Comparison of ENCODE assay signal across 1 cellular context in genomic region chr1:58784758-58785423, GRCh38.
TF ChIP-seq lines count a peak whose summit lies in the region.

No MANE protein-coding gene starts in this region.

TF ChIP-seq in SK-N-SH, 30 proteins besides CTCF, POLR2A, EP300 and RAD21 (continued from another document):
- TF ChIP-seq USF2 (IDR thresholded peaks at IDR 0.05; ENCODE audit: borderline replicate concordance, low read depth, low read length) (no peak), NRF1 (IDR thresholded peaks at IDR 0.05; ENCODE audit: low read depth, low read length) (no peak), FOSL2 (IDR thresholded peaks at IDR 0.05; ENCODE audit: borderline replicate concordance, low read depth) (peak; percentile 22; the same call in 1 of the 2 replicates), ELF1 (IDR thresholded peaks at IDR 0.05) (peak; percentile 75), IRF3 (IDR thresholded peaks at IDR 0.05; ENCODE audit: low read depth, low read length) (no peak), SIN3A (IDR thresholded peaks at IDR 0.05; ENCODE audit: borderline replicate concordance, low read depth, low read length) (peak; percentile 65; the same call in 1 of the 2 replicates), JUND (IDR thresholded peaks at IDR 0.05) (no peak), ZBTB33 (IDR thresholded peaks at IDR 0.05; ENCODE audit: borderline replicate concordance, low read depth) (no peak; the same call in 1 of the 2 replicates), EZH2phosphoT487 (IDR thresholded peaks at IDR 0.05; ENCODE audit: borderline replicate concordance, low read depth) (no peak), NFIC (IDR thresholded peaks at IDR 0.05; ENCODE audit: borderline replicate concordance) (peak; percentile 58; the same call in 1 of the 2 replicates), POLR2AphosphoS5 (IDR thresholded peaks at IDR 0.05; ENCODE audit: low read depth, low read length) (no peak; the same call in none of the 2 replicates), RFX5 (IDR thresholded peaks at IDR 0.05; ENCODE audit: low read length) (no peak), RXRA (IDR thresholded peaks at IDR 0.05; ENCODE audit: borderline replicate concordance, low read depth) (no peak), FOXM1 (IDR thresholded peaks at IDR 0.05; ENCODE audit: low read depth) (0 out of 2 replicates have a peak, but pooled peaks have one; percentile 11), MXI1 (IDR thresholded peaks at IDR 0.05; ENCODE audit: low read depth, low read length) (no peak), MEF2A (IDR thresholded peaks at IDR 0.05; ENCODE audit: borderline replicate concordance, low read depth) (no peak), CHD2 (IDR thresholded peaks at IDR 0.05; ENCODE audit: low read length, partially characterized antibody) (peak; percentile 15), TEAD4 (IDR thresholded peaks at IDR 0.05; ENCODE audit: borderline replicate concordance, insufficient read depth) (no peak), GABPA (IDR thresholded peaks at IDR 0.05; ENCODE audit: low read depth) (no peak; the same call in 1 of the 2 replicates), USF1 (IDR thresholded peaks at IDR 0.05; ENCODE audit: borderline replicate concordance, low read depth) (no peak), FOXJ3 (CRISPR knock-in tag; IDR thresholded peaks at IDR 0.05) (0 out of 2 replicates have a peak, but pooled peaks have one; percentile 18), TCF12 (IDR thresholded peaks at IDR 0.05) (no peak; the same call in 1 of the 2 replicates), TAF1 (IDR thresholded peaks at IDR 0.05; ENCODE audit: borderline replicate concordance, low read depth, low read length) (peak; percentile 44), RCOR1 (IDR thresholded peaks at IDR 0.05; ENCODE audit: low read length) (no peak), SMC3 (IDR thresholded peaks at IDR 0.05; ENCODE audit: low read depth, low read length) (peak; percentile 63), GATA2 (CRISPR knock-in tag; IDR thresholded peaks at IDR 0.05) (no peak)
